Comparison of ENCODE assay signal across 10 cellular contexts in genomic region chr2:105798595-105798994, GRCh38. TPM values are rescaled to one million over a fixed set of nuclear protein-coding genes. Genes with fewer than 3 reads are reported as not detected.
DNase-seq lines count a peak whose midpoint lies in the region; ATAC-seq and TF ChIP-seq lines count a peak whose summit lies in the region.
"Had no signal": no experiment of that assay in that cellular context is flagged by ENCODE, and none has a peak within 500 bp of the region (broad histone marks: within the 10 kb centered on the region; RNA-seq: fewer than 3 reads in every experiment).

No MANE protein-coding gene starts in this region.

- no peak for ATAC-seq in HG03571 (IDR thresholded peaks at IDR 0.05; ENCODE audit: unreplicated experiment)

- H3K4me3 ChIP-seq in vagina, result no peak overlapping the region
- H3K4me3 ChIP-seq: neural progenitor cell, SJSA1 had no signal

- no peak for TF ChIP-seq CTCF in vagina (IDR thresholded peaks at IDR 0.05)

- H3K27ac ChIP-seq in vagina, result peak overlapping the region; percentile 72
- H3K27ac ChIP-seq: neural progenitor cell, SJSA1 had no signal

- DNase-seq in stimulated activated CD4-positive, alpha-beta T cell treated with anti-CD3 and anti-CD28 coated beads, Interleukin-15, amount 100 ng/mL, for 24 hours, result peak; percentile 53
- no peak for DNase-seq in stimulated activated CD4-positive, alpha-beta T cell treated with anti-CD3 and anti-CD28 coated beads, Interleukin-4, amount 100 ng/mL, for 1 hour
- peak; percentile 61 for DNase-seq in NOMO-1 treated with DMSO at 0.1 percent for 48 hours (lab: John Stamatoyannopoulos, UW; ENCODE audit: unreplicated experiment)
- peak; percentile 48 for DNase-seq in effector CD4-positive, alpha-beta T cell
- DNase-seq in vagina (ENCODE audit: extremely low spot score in 2 of 2), result no peak
- no peak for DNase-seq in DMS53 (lab: John Stamatoyannopoulos, UW)
- DNase-seq in NCI-H2171 (lab: John Stamatoyannopoulos, UW), result no peak

- no peaks in the 10 kb centered on the region for H3K36me3 ChIP-seq in vagina
- H3K36me3 ChIP-seq: neural progenitor cell had no signal

- H3K9me3 ChIP-seq in vagina, result no peaks in the 10 kb centered on the region
- H3K9me3 ChIP-seq: SJSA1 had no signal

- TF ChIP-seq POLR2A in vagina (IDR thresholded peaks at IDR 0.05), result no peak

- peaks cover 96% of the 10 kb centered on the region for H3K4me1 ChIP-seq in vagina

- H3K27me3 ChIP-seq in vagina, result no peaks in the 10 kb centered on the region
- H3K27me3 ChIP-seq: neural progenitor cell, SJSA1 had no signal

- intact Hi-C loops in vagina (cut with DNase I), result no loop called here

RNA-seq across cellular contexts. Expression of gene NCK2, which starts 53.9 kb away (rescaled TPM):
- total RNA-seq in vagina, result 45.9 TPM

Comparison
In these comparisons a context has a peak if more than half of its experiments do, and no peak if none do; other contexts are left out.
1. DNase-seq: peak in stimulated activated CD4-positive, alpha-beta T cell treated with anti-CD3 and anti-CD28 coated beads, Interleukin-15, amount 100 ng/mL, for 24 hours (single experiment), NOMO-1 treated with DMSO at 0.1 percent for 48 hours (single experiment) and effector CD4-positive, alpha-beta T cell (single experiment); none in stimulated activated CD4-positive, alpha-beta T cell treated with anti-CD3 and anti-CD28 coated beads, Interleukin-4, amount 100 ng/mL, for 1 hour (single experiment), vagina (0 of 2), DMS53 (single experiment) and NCI-H2171 (single experiment).